32 cellular contexts compared by ENCODE assay signal in genomic region chr3:119276657-119277056, GRCh38.
"Had no signal": no experiment of that assay in that cellular context is flagged by ENCODE, and none has a peak within 500 bp of the region (broad histone marks: within the 10 kb centered on the region; RNA-seq: fewer than 3 reads in every experiment).

No MANE protein-coding gene starts in this region.

- H2AFZ ChIP-seq: parathyroid adenoma had no signal

- H3K27me3 ChIP-seq: breast epithelium, esophagus squamous epithelium, heart right ventricle, left lung, stomach, thyroid gland had no signal

- H3K4me2 ChIP-seq: smooth muscle cell had no signal

- H3K4me1 ChIP-seq: breast epithelium, psoas muscle had no signal

- H3K4me1 Mint-ChIP-seq: activated CD4-positive, alpha-beta memory T cell treated with anti-CD3 and anti-CD28 coated beads, Interleukin-2, amount 10 ng/mL, durations not matched to agents 7 days and 5 days; activated naive CD4-positive, alpha-beta T cell treated with anti-CD3 and anti-CD28 coated beads, Interleukin-2, amount 10 ng/mL, durations not matched to agents 7 days and 5 days; central memory CD8-positive, alpha-beta T cell had no signal

- H3K4me3 ChIP-seq: breast epithelium, esophagus squamous epithelium, heart right ventricle, left lung, lung, mucosa of descending colon, psoas muscle, smooth muscle cell, stomach, thyroid gland had no signal

- H3K9me3 ChIP-seq: breast epithelium, esophagus squamous epithelium, left lung, mucosa of descending colon, psoas muscle, thyroid gland had no signal

- H3K27me3 Mint-ChIP-seq: activated T-cell treated with anti-CD3 and anti-CD28 coated beads, Interleukin-2, amount 50 U/mL, for 24 hours; central memory CD8-positive, alpha-beta T cell; stimulated activated memory B cell treated with anti-CD40 and anti-IgM and Interleukin-4, amounts not matched to agents 10 μg/mL and 1 μg/mL and 100 μg/mL, for 72 hours had no signal

- FAIRE-seq: colon had no signal

- H3K27ac ChIP-seq: breast epithelium, esophagus squamous epithelium, left lung, parathyroid adenoma, psoas muscle, stomach, thyroid gland, VCaP had no signal

- H3K9ac ChIP-seq: parathyroid adenoma had no signal

- H3K27ac Mint-ChIP-seq: activated CD4-positive, alpha-beta memory T cell treated with anti-CD3 and anti-CD28 coated beads, Interleukin-2, amount 10 ng/mL, durations not matched to agents 7 days and 5 days; activated CD4-positive, alpha-beta T cell treated with anti-CD3 and anti-CD28 coated beads, Interleukin-2, amount 10 ng/mL, durations not matched to agents 24 days and 14 days; activated naive CD4-positive, alpha-beta T cell treated with anti-CD3 and anti-CD28 coated beads, Interleukin-2, amount 10 ng/mL, durations not matched to agents 7 days and 5 days; activated T-cell treated with anti-CD3 and anti-CD28 coated beads, Interleukin-2, amount 50 U/mL, for 24 hours; nephron; stimulated activated memory B cell treated with anti-CD40 and anti-IgM and Interleukin-4, amounts not matched to agents 10 μg/mL and 1 μg/mL and 100 μg/mL, for 72 hours had no signal

- H3K36me3 ChIP-seq: breast epithelium, esophagus squamous epithelium, heart right ventricle, left lung, stomach, thyroid gland had no signal

- DNase-seq: activated CD4-positive, alpha-beta memory T cell treated with anti-CD3 and anti-CD28 coated beads, Interleukin-2, amount 10 ng/mL, durations not matched to agents 7 days and 5 days; activated CD4-positive, alpha-beta T cell treated with anti-CD3 and anti-CD28 coated beads, Interleukin-2, amount 10 ng/mL, durations not matched to agents 24 days and 14 days; activated CD4-positive, CD25-positive, alpha-beta regulatory T cell treated with anti-CD3 and anti-CD28 coated beads, Interleukin-2, amount 50 U/mL, for 72 hours; activated CD8-positive, alpha-beta memory T cell treated with anti-CD3 and anti-CD28 coated beads, Interleukin-2, amount 50 U/mL, for 48 hours; activated gamma-delta T cell; activated naive CD4-positive, alpha-beta T cell treated with anti-CD3 and anti-CD28 coated beads, Interleukin-2, amount 10 ng/mL, durations not matched to agents 7 days and 5 days; activated T-cell treated with anti-CD3 and anti-CD28 coated beads, Interleukin-2, amount 50 U/mL, for 24 hours; amygdala; dermis blood vessel endothelial cell; effector memory CD4-positive, alpha-beta T cell; esophagus squamous epithelium; foreskin melanocyte; heart right ventricle; left lung; mucosa of descending colon; nucleus accumbens; psoas muscle; stimulated activated CD4-positive, alpha-beta T cell treated with anti-CD3 and anti-CD28 coated beads, Interleukin-1b, Interleukin-23, amount 100 ng/mL, for 48 hours; stimulated activated CD4-positive, alpha-beta T cell treated with anti-CD3 and anti-CD28 coated beads, Interleukin-4, amount 100 ng/mL, for 4 hours; stimulated activated CD8-positive, alpha-beta memory T cell treated with anti-CD3 and anti-CD28 coated beads, Interleukin-4, amount 100 ng/mL, for 48 hours; stomach; T-helper 1 cell; thyroid gland had no signal

- H3K4me3 Mint-ChIP-seq: activated CD4-positive, alpha-beta memory T cell treated with anti-CD3 and anti-CD28 coated beads, Interleukin-2, amount 10 ng/mL, durations not matched to agents 7 days and 5 days; activated CD4-positive, alpha-beta T cell treated with anti-CD3 and anti-CD28 coated beads, Interleukin-2, amount 10 ng/mL, durations not matched to agents 24 days and 14 days; activated naive CD4-positive, alpha-beta T cell treated with anti-CD3 and anti-CD28 coated beads, Interleukin-2, amount 10 ng/mL, durations not matched to agents 7 days and 5 days; activated T-cell treated with anti-CD3 and anti-CD28 coated beads, Interleukin-2, amount 50 U/mL, for 24 hours; central memory CD8-positive, alpha-beta T cell; nephron; stimulated activated memory B cell treated with anti-CD40 and anti-IgM and Interleukin-4, amounts not matched to agents 10 μg/mL and 1 μg/mL and 100 μg/mL, for 72 hours had no signal
